ENCODE assay signal across 3 cellular contexts in genomic region chr1:107073493-107073892, GRCh38.
TF ChIP-seq lines count a peak whose summit lies in the region.

No MANE protein-coding gene starts in this region.

TF ChIP-seq in HepG2, 621 proteins besides CTCF, POLR2A, EP300 and RAD21:
- TF ChIP-seq MEF2D (CRISPR knock-in tag; IDR thresholded peaks at IDR 0.05) (no peak), HNRNPL (IDR thresholded peaks at IDR 0.05; ENCODE audit: low read depth, low read length) (no peak), ATF7 (IDR thresholded peaks at IDR 0.05) (peak; percentile 67; the same call in 1 of the 2 replicates), ATF7 (CRISPR knock-in tag; IDR thresholded peaks at IDR 0.05) (no peak)

TF ChIP-seq in HEK293, 187 proteins besides CTCF, POLR2A, EP300 and RAD21:
- TF ChIP-seq ZNF302 (tag by site-specific recombination; IDR thresholded peaks at IDR 0.05; ENCODE audit: low read depth) = no peak
- peak; percentile 79 for TF ChIP-seq ATF2 (tag by site-specific recombination; IDR thresholded peaks at IDR 0.05; ENCODE audit: low read depth)
- no peak for TF ChIP-seq TCF7L2 (IDR thresholded peaks at IDR 0.05; ENCODE audit: borderline replicate concordance, low read depth, low read length)

TF ChIP-seq in GM12878, 131 proteins besides CTCF, POLR2A, EP300 and RAD21:
- TF ChIP-seq ATF7 (IDR thresholded peaks at IDR 0.05; ENCODE audit: low read depth) (peak; percentile 33; the same call in 1 of the 2 replicates), YBX1 (IDR thresholded peaks at IDR 0.05) (no peak), JUNB (IDR thresholded peaks at IDR 0.05) (0 out of 2 replicates have a peak, but pooled peaks have one; percentile 7), RUNX3 (IDR thresholded peaks at IDR 0.05; ENCODE audit: low read length) (0 out of 2 replicates have a peak, but pooled peaks have one; percentile 6), TBL1XR1 (IDR thresholded peaks at IDR 0.05; ENCODE audit: low read depth, low read length) (no peak)
TF ChIP-seq in GM12878: peak in this region for 3.
